Comparison of ENCODE assay signal across 15 cellular contexts in genomic region chr10:80487422-80487785, GRCh38. TPM values are rescaled to one million over a fixed set of nuclear protein-coding genes. Genes with fewer than 3 reads are reported as not detected.
DNase-seq lines count a peak whose midpoint lies in the region; ATAC-seq, FAIRE-seq and TF ChIP-seq lines count a peak whose summit lies in the region.
"Had no signal": no experiment of that assay in that cellular context is flagged by ENCODE, and none has a peak within 500 bp of the region (broad histone marks: within the 10 kb centered on the region; RNA-seq: fewer than 3 reads in every experiment).

No MANE protein-coding gene starts in this region.

- H3K4me3 Mint-ChIP-seq in CD8-positive, alpha-beta memory T cell: peak overlapping the region; percentile 81 to 89 (median 84)
- peak overlapping the region; percentile 51 for H3K4me3 Mint-ChIP-seq in activated naive CD8-positive, alpha-beta T cell treated with anti-CD3 and anti-CD28 coated beads for 36 hours
- H3K4me3 Mint-ChIP-seq in neural crest cell: peak overlapping the region; percentile 4

- FAIRE-seq in A549 (lab: Jason Lieb, UNC) (no peak), HTR-8/SVneo (lab: Jason Lieb, UNC) (no peak)

- H2AFZ ChIP-seq in GM23248: no peak overlapping the region
- H2AFZ ChIP-seq: PC-9 had no signal

- CTCF ChIA-PET in A549 (lab: Yijun Ruan, JAX): interaction anchor here (1.4 to 4.5 kb wide), 4 partner anchors 15 to 43 kb away, joined by 3 to 27 read pairs (median 12); no protein-coding TSS in a partner anchor
- CTCF ChIA-PET in CD8-positive, alpha-beta memory T cell (lab: Charles Lee): interaction anchor here (0.6 to 7.3 kb wide), 14 partner anchors 13 to 130 kb away, joined by 3 to 96 read pairs (median 6); no protein-coding TSS in a partner anchor

- no peaks in the 10 kb centered on the region for H3K9me3 Mint-ChIP-seq in CD8-positive, alpha-beta memory T cell
- no peaks in the 10 kb centered on the region for H3K9me3 Mint-ChIP-seq in activated naive CD8-positive, alpha-beta T cell treated with anti-CD3 and anti-CD28 coated beads for 36 hours
- H3K9me3 Mint-ChIP-seq in neural crest cell: no peaks in the 10 kb centered on the region

- no peak for DNase-seq in A549 (ENCODE audit: low read depth in 1 of 2, low spot score in 1 of 2)
- no peak for DNase-seq in CD8-positive, alpha-beta memory T cell
- DNase-seq in activated naive CD8-positive, alpha-beta T cell treated with anti-CD3 and anti-CD28 coated beads for 36 hours: no peak
- no peak for DNase-seq in neural crest cell (ENCODE audit: low read depth, low spot score)
- no peak for DNase-seq in GM23248
- no peak for DNase-seq in HTR-8/SVneo (ENCODE audit: insufficient read length, low spot score)
- DNase-seq in D341Med (ENCODE audit: low spot score): no peak
- DNase-seq: dorsolateral prefrontal cortex, foreskin fibroblast, NCI-H146, NCI-H510A, PC-9 had no signal

- H3K27me3 Mint-ChIP-seq in CD8-positive, alpha-beta memory T cell: peaks cover 0 to 5% of the 10 kb centered on the region in 2 donors
- no peaks in the 10 kb centered on the region for H3K27me3 Mint-ChIP-seq in activated naive CD8-positive, alpha-beta T cell treated with anti-CD3 and anti-CD28 coated beads for 36 hours
- no peaks in the 10 kb centered on the region for H3K27me3 Mint-ChIP-seq in neural crest cell (ENCODE audit: low read depth)

- no peak overlapping the region for H3K9ac ChIP-seq in GM23248

- TF ChIP-seq CTCF in A549 (IDR thresholded peaks at IDR 0.05) (no peak), neural crest cell (conservative IDR thresholded peaks at IDR 0.05) (no peak)

- no peaks in the 10 kb centered on the region for H3K9me2 ChIP-seq in GM23248 (ENCODE audit: insufficient read depth)

- no peak for TF ChIP-seq POLR2A in A549 (IDR thresholded peaks at IDR 0.05; ENCODE audit: low read length)

- in situ Hi-C loops in GM23248 (cut with MboI): no loop called here

- H3K4me1 ChIP-seq in A549: peaks cover 94% of the 10 kb centered on the region
- peaks cover 95% of the 10 kb centered on the region for H3K4me1 ChIP-seq in CD8-positive, alpha-beta memory T cell (ENCODE audit: insufficient read depth, low read length)
- peaks cover 11% of the 10 kb centered on the region for H3K4me1 ChIP-seq in GM23248 (ENCODE audit: insufficient read depth)

- 100% methylated on average over 3 of the region's 4 CpGs for WGBS in A549 (ENCODE audit: missing lambda C conversion rate)
- 95 to 96% methylated on average over 4 of the region's 4 CpGs for WGBS in GM23248 (ENCODE audit: low coverage in 1 of 2, low lambda C conversion rate in 2 of 2, missing lambda C conversion rate in 2 of 2), 2 experiments

- H4K20me1 ChIP-seq in GM23248 (ENCODE audit: insufficient read depth): no peaks in the 10 kb centered on the region

- no peaks in the 10 kb centered on the region for H3K27me3 ChIP-seq in CD8-positive, alpha-beta memory T cell (ENCODE audit: insufficient read depth, low read length, poor library complexity, severe bottlenecking)
- no peaks in the 10 kb centered on the region for H3K27me3 ChIP-seq in GM23248 (replicated peaks; ENCODE audit: insufficient read depth)
- H3K27me3 ChIP-seq: dorsolateral prefrontal cortex had no signal

- no peak for TF ChIP-seq EP300 in A549 (IDR thresholded peaks at IDR 0.05)

- H3K36me3 ChIP-seq in CD8-positive, alpha-beta memory T cell (ENCODE audit: insufficient read depth, low read length): peaks cover 22% of the 10 kb centered on the region
- no peaks in the 10 kb centered on the region for H3K36me3 ChIP-seq in GM23248 (ENCODE audit: low read depth)

- TF ChIP-seq RAD21 in A549 (conservative IDR thresholded peaks at IDR 0.05 in 1 of 2, IDR thresholded peaks at IDR 0.05 in 1 of 2): no peak

- POLR2A ChIA-PET in A549 (lab: Yijun Ruan, JAX): no interaction called here
- POLR2A ChIA-PET in CD8-positive, alpha-beta memory T cell (lab: Charles Lee): interaction anchor here (0.9 to 4.4 kb wide), 12 partner anchors 9 to 43 kb away, joined by 3 to 39 read pairs (median 4); no protein-coding TSS in a partner anchor

- no peaks in the 10 kb centered on the region for H3F3A ChIP-seq in GM23248 (ENCODE audit: insufficient read depth)

- H3K27ac ChIP-seq in A549 (peak overlapping the region; percentile 35 to 90; a peak in 5 of 6 replicates), GM23248 (no peak overlapping the region)
- H3K27ac ChIP-seq in CD8-positive, alpha-beta memory T cell (ENCODE audit: low read depth, low read length): peak overlapping the region; percentile 58

- H3K4me3 ChIP-seq in A549: no peak overlapping the region
- H3K4me3 ChIP-seq in CD8-positive, alpha-beta memory T cell (ENCODE audit: low read length): peak overlapping the region; percentile 58
- H3K4me3 ChIP-seq in GM23248: no peak overlapping the region
- H3K4me3 ChIP-seq: dorsolateral prefrontal cortex, PC-9 had no signal

- no peak for ATAC-seq in A549
- no peak for ATAC-seq in GM21526 (IDR thresholded peaks at IDR 0.05; ENCODE audit: low FRiP score, unreplicated experiment)

- no peaks in the 10 kb centered on the region for H3K9me3 ChIP-seq in A549
- no peaks in the 10 kb centered on the region for H3K9me3 ChIP-seq in CD8-positive, alpha-beta memory T cell (ENCODE audit: low read length)
- H3K9me3 ChIP-seq in GM23248 (ENCODE audit: low read depth): no peaks in the 10 kb centered on the region

- peak overlapping the region; percentile 88 to 99 (median 96) for H3K27ac Mint-ChIP-seq in CD8-positive, alpha-beta memory T cell
- peak overlapping the region; percentile 96 for H3K27ac Mint-ChIP-seq in activated naive CD8-positive, alpha-beta T cell treated with anti-CD3 and anti-CD28 coated beads for 36 hours
- H3K27ac Mint-ChIP-seq in neural crest cell (ENCODE audit: unreplicated experiment): peak overlapping the region; percentile 83

- peaks cover 13 to 43% (median 23%) of the 10 kb centered on the region in 3 donors for H3K36me3 Mint-ChIP-seq in CD8-positive, alpha-beta memory T cell
- peaks cover 55% of the 10 kb centered on the region for H3K36me3 Mint-ChIP-seq in activated naive CD8-positive, alpha-beta T cell treated with anti-CD3 and anti-CD28 coated beads for 36 hours
- H3K36me3 Mint-ChIP-seq in neural crest cell (ENCODE audit: low read depth): peaks cover 26% of the 10 kb centered on the region

- H3K4me1 Mint-ChIP-seq in CD8-positive, alpha-beta memory T cell: peaks cover 93 to 100% (median 100%) of the 10 kb centered on the region in 3 donors
- H3K4me1 Mint-ChIP-seq in activated naive CD8-positive, alpha-beta T cell treated with anti-CD3 and anti-CD28 coated beads for 36 hours: peaks cover 92% of the 10 kb centered on the region
- peaks cover 57% of the 10 kb centered on the region for H3K4me1 Mint-ChIP-seq in neural crest cell

- H3K4me2 ChIP-seq in A549 (no peak overlapping the region), GM23248 (ENCODE audit: unreplicated experiment) (no peak overlapping the region)
- H3K4me2 ChIP-seq: PC-9 had no signal

- peaks cover 88% of the 10 kb centered on the region for H3K79me2 ChIP-seq in GM23248 (ENCODE audit: insufficient read depth)

TF ChIP-seq in A549, 52 proteins besides CTCF, POLR2A, EP300 and RAD21:
- TF ChIP-seq TP53 (CRISPR knock-in tag; IDR thresholded peaks at IDR 0.05) (no peak), FOSB (CRISPR knock-in tag; IDR thresholded peaks at IDR 0.05) (no peak), PHF8 (IDR thresholded peaks at IDR 0.05; ENCODE audit: borderline replicate concordance, low read depth) (no peak), MYC (IDR thresholded peaks at IDR 0.05; ENCODE audit: borderline replicate concordance, low read length) (no peak), ESRRA (IDR thresholded peaks at IDR 0.05; ENCODE audit: borderline replicate concordance, low read length) (no peak), FOXS1 (CRISPR knock-in tag; IDR thresholded peaks at IDR 0.05) (no peak), PBX3 (IDR thresholded peaks at IDR 0.05) (no peak), EHF (CRISPR knock-in tag; IDR thresholded peaks at IDR 0.05) (no peak), CEBPB (IDR thresholded peaks at IDR 0.05) (no peak)

RNA-seq across cellular contexts. Expression of gene TSPAN14, which starts 33.3 kb away (rescaled TPM):
- polyA plus RNA-seq in A549 (2011; rRNA removed) (87.0 and 97.1 TPM in 2 replicates), A549 (2017; fragmentation: RNase III; extraction: RNeasy Plus Mini Kit Qiagen cat#74134 plus additional on column Dnase treatment) (101 to 124 TPM (median 121 TPM) in 3 replicates), GM23248 (2016; fragmentation: Nextera tagmentation; extraction: Ambion mirVana) (22.9 and 23.7 TPM in 2 replicates)
- polyA plus RNA-seq in A549 (2012; cell fraction: cytosol; rRNA removed): 119 and 152 TPM in 2 replicates
- 147 and 164 TPM in 2 replicates for polyA plus RNA-seq in A549 (2012; cell fraction: nucleus; rRNA removed)
- polyA minus RNA-seq in A549 (2011; rRNA and poly(A)+ RNA removed): 68.4 and 91.9 TPM in 2 replicates
- 10 to 100 TPM; 46.1 to 46.8 TPM for total RNA-seq in CD8-positive, alpha-beta memory T cell
- 220 TPM for polyA plus RNA-seq in CD8-positive, alpha-beta memory T cell
- 10 to 100 TPM; 39.6 to 40.4 TPM for total RNA-seq in activated naive CD8-positive, alpha-beta T cell treated with anti-CD3 and anti-CD28 coated beads for 36 hours
- total RNA-seq in neural crest cell: 140 and 144 TPM in 2 replicates
- total RNA-seq in GM23248 (2014; rRNA removed; shearing (Covaris generic)): 14.1 and 16.1 TPM in 2 replicates

RNA-seq across cellular contexts. Expression of gene SH2D4B, which starts 50.3 kb away (rescaled TPM):
- polyA plus RNA-seq in A549 (2011; rRNA removed) (0.01 and 0.04 TPM in 2 replicates), A549 (2017; fragmentation: RNase III; extraction: RNeasy Plus Mini Kit Qiagen cat#74134 plus additional on column Dnase treatment) (0.03 to 0.12 TPM (median 0.03 TPM) in 3 replicates), GM23248 (2016; fragmentation: Nextera tagmentation; extraction: Ambion mirVana) (not detected in 2 replicates)
- polyA plus RNA-seq in A549 (2012; cell fraction: cytosol; rRNA removed): 0.01 TPM in 1 of 2 replicates, not detected in the other
- 0.02 and 0.04 TPM in 2 replicates for polyA plus RNA-seq in A549 (2012; cell fraction: nucleus; rRNA removed)
- 0.10 and 0.25 TPM in 2 replicates for polyA minus RNA-seq in A549 (2011; rRNA and poly(A)+ RNA removed)
- total RNA-seq in CD8-positive, alpha-beta memory T cell: under 1 TPM; 0.11 to 0.13 TPM
- not detected for polyA plus RNA-seq in CD8-positive, alpha-beta memory T cell
- total RNA-seq in activated naive CD8-positive, alpha-beta T cell treated with anti-CD3 and anti-CD28 coated beads for 36 hours: under 1 TPM; 0.08 to 0.18 TPM
- 0.09 and 0.16 TPM in 2 replicates for total RNA-seq in neural crest cell
- not detected in 2 replicates for total RNA-seq in GM23248 (2014; rRNA removed; shearing (Covaris generic))
- polyA plus RNA-seq: aorta, BJ had no signal

Comparison
In these comparisons a context has a peak if more than half of its experiments do, and no peak if none do; other contexts are left out.
1. H3K4me3 Mint-ChIP-seq: peak in every context shown above with its lines; median percentile 84 in CD8-positive, alpha-beta memory T cell; 51 in activated naive CD8-positive, alpha-beta T cell treated with anti-CD3 and anti-CD28 coated beads for 36 hours; 4 in neural crest cell.